ENCODE assay signal across 8 cellular contexts in the genomic region with DNA sequence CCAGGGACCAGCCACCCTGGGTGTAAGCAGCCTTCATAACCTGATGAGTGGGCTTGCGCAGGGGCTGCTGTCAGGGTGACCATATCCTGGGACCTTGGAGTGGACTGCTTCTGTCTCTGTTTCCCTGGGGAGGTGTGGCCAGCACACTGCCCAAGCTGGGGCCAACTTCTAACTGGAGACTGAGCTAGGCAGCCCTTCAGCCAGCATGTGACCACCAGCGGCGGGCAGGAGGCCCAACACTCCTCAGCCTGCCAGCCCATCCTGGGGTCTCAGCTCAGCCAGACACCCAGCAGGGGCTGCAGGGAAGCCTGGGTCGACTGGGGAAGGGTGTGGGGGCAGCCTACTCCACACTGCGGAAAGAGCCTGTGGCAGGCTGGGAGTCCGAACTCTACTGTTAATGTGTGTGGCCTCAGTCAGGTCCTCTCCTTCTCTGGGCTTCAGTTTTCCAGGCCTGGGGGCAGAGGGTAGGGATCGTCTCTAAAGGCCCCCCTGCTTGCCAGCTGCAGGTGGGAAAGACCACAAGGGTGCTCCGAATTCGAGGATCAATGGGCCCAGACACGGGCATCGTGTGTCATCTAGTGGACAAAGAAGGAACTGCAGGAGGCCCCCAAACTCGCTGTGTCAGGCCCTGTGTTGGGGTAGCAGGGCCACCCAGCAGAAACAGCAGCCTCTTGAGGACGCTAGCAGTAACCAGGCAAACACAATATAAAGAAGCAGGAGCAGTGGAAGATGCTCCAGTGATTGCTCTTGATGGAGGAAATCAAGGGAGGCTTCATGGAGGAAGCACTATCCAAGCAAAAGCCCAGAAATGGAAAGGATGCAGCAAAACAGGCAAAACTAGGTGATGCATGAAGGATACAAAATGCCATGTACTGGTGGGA. TPM values are rescaled to one million over a fixed set of nuclear protein-coding genes. Genes with fewer than 3 reads are reported as not detected.
DNase-seq lines count a peak whose midpoint lies in the region; ATAC-seq and TF ChIP-seq lines count a peak whose summit lies in the region.

No MANE protein-coding gene starts in this region.

- H3K27ac Mint-ChIP-seq in CD14-positive monocyte (no peak overlapping the region), neural crest cell (ENCODE audit: unreplicated experiment) (no peak overlapping the region)

- DNase-seq in CD14-positive monocyte (ENCODE audit: low spot score): no peak
- peak; percentile 71 for DNase-seq in GM23248
- DNase-seq in activated CD8-positive, alpha-beta memory T cell treated with anti-CD3 and anti-CD28 coated beads, Interleukin-2, amount 50 U/mL, for 24 hours (ENCODE audit: extremely low read depth): peak; percentile 42
- peak; percentile 93 for DNase-seq in esophagus muscularis mucosa (ENCODE audit: extremely low spot score)
- DNase-seq in neural crest cell (ENCODE audit: low read depth, low spot score): peak; percentile 86
- peak in 1 of 2 donors; percentile 78 for DNase-seq in suprapubic skin (ENCODE audit: low spot score in 2 of 2)

- H4K20me1 ChIP-seq in GM23248 (ENCODE audit: insufficient read depth) (no peaks in the 10 kb centered on the region), OCI-LY1 (ENCODE audit: insufficient read depth, low read length) (no peaks in the 10 kb centered on the region)

- TF ChIP-seq CTCF in CD14-positive monocyte (IDR thresholded peaks at IDR 0.05): peak; percentile 100
- peak; percentile 99 for TF ChIP-seq CTCF in OCI-LY1 (IDR thresholded peaks at IDR 0.05; ENCODE audit: low read length)
- peak in 2 of 3 experiments; percentile 100 for TF ChIP-seq CTCF in esophagus muscularis mucosa (IDR thresholded peaks at IDR 0.05)
- peak; percentile 97 for TF ChIP-seq CTCF in neural crest cell (conservative IDR thresholded peaks at IDR 0.05)
- peak; percentile 98 to 99 for TF ChIP-seq CTCF in suprapubic skin (IDR thresholded peaks at IDR 0.05)

- H3K4me2 ChIP-seq in GM23248 (ENCODE audit: unreplicated experiment) (no peak overlapping the region), OCI-LY1 (ENCODE audit: low read length) (no peak overlapping the region)

- ATAC-seq in HG03571 (IDR thresholded peaks at IDR 0.05; ENCODE audit: unreplicated experiment): no peak

- H3K9ac ChIP-seq in GM23248 (no peak overlapping the region), OCI-LY1 (ENCODE audit: low read length) (no peak overlapping the region)

- H3K36me3 Mint-ChIP-seq in CD14-positive monocyte: no peaks in the 10 kb centered on the region
- H3K36me3 Mint-ChIP-seq in neural crest cell (ENCODE audit: low read depth): no peaks in the 10 kb centered on the region

- H3K4me3 ChIP-seq in GM23248 (no peak overlapping the region), OCI-LY1 (ENCODE audit: low read depth, low read length, poor library complexity, severe bottlenecking) (no peak overlapping the region), esophagus muscularis mucosa (no peak overlapping the region), suprapubic skin (no peak overlapping the region)

- H3K36me3 ChIP-seq in GM23248 (ENCODE audit: low read depth) (no peaks in the 10 kb centered on the region), OCI-LY1 (ENCODE audit: insufficient read depth, low read length) (no peaks in the 10 kb centered on the region), esophagus muscularis mucosa (peaks cover 0 to 19% (median 0%) of the 10 kb centered on the region in 4 donors), suprapubic skin (no peaks in the 10 kb centered on the region)

- H3K9me3 ChIP-seq in GM23248 (ENCODE audit: low read depth): no peaks in the 10 kb centered on the region
- H3K9me3 ChIP-seq in OCI-LY1 (ENCODE audit: low read length): no peaks in the 10 kb centered on the region
- no peaks in the 10 kb centered on the region for H3K9me3 ChIP-seq in esophagus muscularis mucosa
- no peaks in the 10 kb centered on the region for H3K9me3 ChIP-seq in suprapubic skin

- H3K27ac ChIP-seq in GM23248 (no peak overlapping the region), OCI-LY1 (ENCODE audit: low read depth, low read length, poor library complexity, severe bottlenecking) (no peak overlapping the region), esophagus muscularis mucosa (replicated peaks in 1 of 4) (no peak overlapping the region), suprapubic skin (no peak overlapping the region)

- H3K79me2 ChIP-seq in GM23248 (ENCODE audit: insufficient read depth) (no peaks in the 10 kb centered on the region), OCI-LY1 (ENCODE audit: insufficient read depth, low read length) (no peaks in the 10 kb centered on the region)

- H3K27me3 ChIP-seq in GM23248 (replicated peaks; ENCODE audit: insufficient read depth): no peaks in the 10 kb centered on the region
- peaks cover 4% of the 10 kb centered on the region; the same call in 1 of the 2 replicates for H3K27me3 ChIP-seq in OCI-LY1 (ENCODE audit: insufficient read depth, low read length)
- no peaks in the 10 kb centered on the region for H3K27me3 ChIP-seq in esophagus muscularis mucosa
- H3K27me3 ChIP-seq in suprapubic skin: no peaks in the 10 kb centered on the region

- TF ChIP-seq POLR2A in esophagus muscularis mucosa (IDR thresholded peaks at IDR 0.05; ENCODE audit: low read depth) (no peak), suprapubic skin (IDR thresholded peaks at IDR 0.05) (no peak)

- peak overlapping the region in 1 of 2 donors; percentile 46 for H3K4me3 Mint-ChIP-seq in CD14-positive monocyte
- H3K4me3 Mint-ChIP-seq in neural crest cell: peak overlapping the region; percentile 50

- H3K9me2 ChIP-seq in GM23248 (ENCODE audit: insufficient read depth): no peaks in the 10 kb centered on the region
- H3K9me2 ChIP-seq in OCI-LY1 (ENCODE audit: low read depth, low read length): no peaks in the 10 kb centered on the region

- H3K27me3 Mint-ChIP-seq in CD14-positive monocyte (ENCODE audit: low read depth in 3 of 3) (peaks cover 2 to 9% (median 7%) of the 10 kb centered on the region in 3 donors), neural crest cell (ENCODE audit: low read depth) (no peaks in the 10 kb centered on the region)

- H3F3A ChIP-seq in GM23248 (ENCODE audit: insufficient read depth) (no peaks in the 10 kb centered on the region), OCI-LY1 (ENCODE audit: insufficient read depth, low read length) (no peaks in the 10 kb centered on the region)

- intact Hi-C loops in CD14-positive monocyte (cut with micrococcal nuclease): loop anchor here in 1 of 2 donors (1.0 kb wide), 1 partner anchor 19 kb away; no protein-coding TSS in a partner anchor
- intact Hi-C loops in esophagus muscularis mucosa (cut with DNase I): loop anchor here (2.0 kb wide), 1 partner anchor 34 kb away; no protein-coding TSS in a partner anchor

- H3K4me1 Mint-ChIP-seq in CD14-positive monocyte (peaks cover 6% of the 10 kb centered on the region), neural crest cell (peaks cover 19% of the 10 kb centered on the region)

- 29 to 36% methylated on average over 13 of the region's 13 CpGs for WGBS in GM23248 (ENCODE audit: low coverage in 1 of 2, low lambda C conversion rate in 2 of 2, missing lambda C conversion rate in 2 of 2), 2 experiments
- 24% methylated on average over 9 of the region's 13 CpGs for WGBS in esophagus muscularis mucosa
- 26% methylated on average over 11 of the region's 13 CpGs for WGBS in suprapubic skin

- in situ Hi-C loops in GM23248 (cut with MboI): no loop called here

- TF ChIP-seq EP300 in esophagus muscularis mucosa (IDR thresholded peaks at IDR 0.05): no peak
- TF ChIP-seq EP300 in suprapubic skin (IDR thresholded peaks at IDR 0.05): no peak

- H3K4me1 ChIP-seq in GM23248 (ENCODE audit: insufficient read depth): no peaks in the 10 kb centered on the region
- H3K4me1 ChIP-seq in OCI-LY1 (ENCODE audit: insufficient read depth, low read length, severe bottlenecking): peaks cover 11% of the 10 kb centered on the region
- peaks cover 23 to 37% (median 28%) of the 10 kb centered on the region in 4 donors for H3K4me1 ChIP-seq in esophagus muscularis mucosa
- H3K4me1 ChIP-seq in suprapubic skin: peaks cover 25% of the 10 kb centered on the region

- H2AFZ ChIP-seq in GM23248: no peak overlapping the region
- no peak overlapping the region for H2AFZ ChIP-seq in OCI-LY1 (ENCODE audit: low read length)

- H3K9me3 Mint-ChIP-seq in CD14-positive monocyte (peaks cover 0 to 9% (median 3%) of the 10 kb centered on the region in 7 donors), neural crest cell (no peaks in the 10 kb centered on the region)

RNA-seq across cellular contexts. Expression of gene SEMA3G, which starts 2.0 kb away (rescaled TPM):
- polyA plus RNA-seq in CD14-positive monocyte (not detected), GM23248 (2016; fragmentation: Nextera tagmentation; extraction: Ambion mirVana) (0.06 and 0.21 TPM in 2 replicates)
- not detected in 2 replicates for total RNA-seq in GM23248 (2014; rRNA removed; shearing (Covaris generic))
- total RNA-seq in esophagus muscularis mucosa (10 to 100 TPM in 3 of 4 donors, 1 to 10 TPM in 1; 7.1 to 39.2 (median 22.2) TPM), neural crest cell (4.1 and 5.2 TPM in 2 replicates), suprapubic skin (10 to 100 TPM; 14.4 to 44.0 (median 26.5) TPM)

RNA-seq across cellular contexts. Expression of gene TNNC1, which starts 7.0 kb away (rescaled TPM):
- polyA plus RNA-seq in CD14-positive monocyte (not detected), GM23248 (2016; fragmentation: Nextera tagmentation; extraction: Ambion mirVana) (0.38 TPM in 1 of 2 replicates, not detected in the other)
- not detected in 2 replicates for total RNA-seq in GM23248 (2014; rRNA removed; shearing (Covaris generic))
- total RNA-seq in esophagus muscularis mucosa (1 to 10 TPM in 3 of 4 donors, not detected in 1; 1.2 to 7.1 (median 4.0) TPM), neural crest cell (0.45 TPM in 1 of 2 replicates, not detected in the other), suprapubic skin (10 to 100 TPM in 1 of 4 donors, 1 to 10 TPM in 3; 1.4 to 15.9 (median 8.4) TPM)

RNA-seq across cellular contexts. Expression of gene NISCH, which starts 8.5 kb away (rescaled TPM):
- 10 to 100 TPM in 1 of 2 donors, 1 to 10 TPM in 1; 9.7 to 13.1 TPM for polyA plus RNA-seq in CD14-positive monocyte
- total RNA-seq in GM23248 (2014; rRNA removed; shearing (Covaris generic)): 53.7 and 70.4 TPM in 2 replicates
- polyA plus RNA-seq in GM23248 (2016; fragmentation: Nextera tagmentation; extraction: Ambion mirVana): 31.8 and 32.8 TPM in 2 replicates
- total RNA-seq in esophagus muscularis mucosa: 100 to 1,000 TPM in 2 of 4 donors, 10 to 100 TPM in 2; 71.9 to 110 (median 88.0) TPM
- 161 and 166 TPM in 2 replicates for total RNA-seq in neural crest cell
- 100 to 1,000 TPM in 2 of 4 donors, 10 to 100 TPM in 2; 68.7 to 298 (median 94.6) TPM for total RNA-seq in suprapubic skin

RNA-seq across cellular contexts. Expression of gene PHF7, which starts 36.4 kb away (rescaled TPM):
- 1 to 10 TPM; 3.3 to 6.2 TPM for polyA plus RNA-seq in CD14-positive monocyte
- total RNA-seq in GM23248 (2014; rRNA removed; shearing (Covaris generic)): 5.3 and 5.4 TPM in 2 replicates
- polyA plus RNA-seq in GM23248 (2016; fragmentation: Nextera tagmentation; extraction: Ambion mirVana): 4.7 and 5.6 TPM in 2 replicates
- total RNA-seq in esophagus muscularis mucosa: 10 to 100 TPM in 1 of 4 donors, 1 to 10 TPM in 3; 7.0 to 22.0 (median 8.2) TPM
- 8.5 and 9.9 TPM in 2 replicates for total RNA-seq in neural crest cell
- total RNA-seq in suprapubic skin: 10 to 100 TPM in 3 of 4 donors, 1 to 10 TPM in 1; 8.9 to 17.5 (median 11.4) TPM

RNA-seq across cellular contexts. Expression of gene BAP1, which starts 37.1 kb away (rescaled TPM):
- 10 to 100 TPM; 11.2 to 12.9 TPM for polyA plus RNA-seq in CD14-positive monocyte
- total RNA-seq in GM23248 (2014; rRNA removed; shearing (Covaris generic)): 55.4 and 59.8 TPM in 2 replicates
- 16.3 and 19.4 TPM in 2 replicates for polyA plus RNA-seq in GM23248 (2016; fragmentation: Nextera tagmentation; extraction: Ambion mirVana)
- total RNA-seq in esophagus muscularis mucosa: 10 to 100 TPM; 51.5 to 82.9 (median 72.7) TPM
- total RNA-seq in neural crest cell: 123 and 125 TPM in 2 replicates
- total RNA-seq in suprapubic skin: 100 to 1,000 TPM in 3 of 4 donors, 10 to 100 TPM in 1; 99.0 to 137 (median 120) TPM
